Comparison of ENCODE assay signal across 22 cellular contexts in the genomic region with DNA sequence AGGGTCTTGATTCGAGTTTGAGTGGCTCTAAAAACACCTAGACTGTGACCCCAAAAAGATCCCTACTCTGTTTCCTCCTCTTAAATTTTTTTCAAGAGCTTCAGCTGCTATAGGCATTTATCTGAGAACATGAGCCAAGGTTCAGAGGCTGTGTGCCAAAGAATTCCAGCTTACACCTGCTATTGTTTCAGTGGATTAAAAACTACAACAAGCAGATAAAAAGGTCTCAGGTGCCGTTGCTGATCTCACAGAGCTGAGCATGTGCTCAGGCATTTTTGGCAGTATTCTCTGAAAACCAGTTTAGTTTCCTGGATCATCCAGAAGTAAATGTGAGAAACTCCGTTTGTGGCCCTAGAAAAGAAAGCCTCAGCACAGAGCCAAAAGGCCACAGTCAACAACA.
DNase-seq lines count a peak whose midpoint lies in the region; ATAC-seq and TF ChIP-seq lines count a peak whose summit lies in the region.
"Had no signal": no experiment of that assay in that cellular context is flagged by ENCODE, and none has a peak within 500 bp of the region (broad histone marks: within the 10 kb centered on the region; RNA-seq: fewer than 3 reads in every experiment).

No MANE protein-coding gene starts in this region.

- no peaks in the 10 kb centered on the region for H3K27me3 ChIP-seq in WERI-Rb-1 (ENCODE audit: insufficient read depth, low read depth, severe bottlenecking)
- H3K27me3 ChIP-seq in stomach, result no peaks in the 10 kb centered on the region
- H3K27me3 ChIP-seq in spleen (replicated peaks in 1 of 7), result no peaks in the 10 kb centered on the region
- H3K27me3 ChIP-seq: BLaER1 treated with 17β-estradiol and CSF1 and Interleukin-3, amounts not matched to agents 10 nM and 100 nM had no signal

- WGBS in stomach, 5 donors, result 18 to 46% (median 38%) methylated on average over 3 of the region's 3 CpGs
- WGBS in spleen, 5 donors, result 72 to 90% (median 84%) methylated on average over 3 of the region's 3 CpGs

- no peaks in the 10 kb centered on the region for H3K27me3 Mint-ChIP-seq in effector memory CD8-positive, alpha-beta T cell

- TF ChIP-seq POLR2A in stomach (IDR thresholded peaks at IDR 0.05) (no peak), spleen (IDR thresholded peaks at IDR 0.05) (no peak)

- peak overlapping the region; percentile 51 for H3K27ac ChIP-seq in WERI-Rb-1
- peak overlapping the region; percentile 64 to 83 (median 71) for H3K27ac ChIP-seq in stomach
- no peak overlapping the region for H3K27ac ChIP-seq in spleen
- H3K27ac ChIP-seq: BLaER1 treated with 17β-estradiol and CSF1 and Interleukin-3, amounts not matched to agents 10 nM and 100 nM; HL-60 had no signal

- H3K4me1 Mint-ChIP-seq in effector memory CD8-positive, alpha-beta T cell (ENCODE audit: low read depth in 2 of 2), result no peaks in the 10 kb centered on the region

- H3K4me3 ChIP-seq in WERI-Rb-1 (ENCODE audit: low read depth, low read length), result no peak overlapping the region
- H3K4me3 ChIP-seq in stomach, result no peak overlapping the region
- H3K4me3 ChIP-seq in spleen, result no peak overlapping the region
- H3K4me3 ChIP-seq: BLaER1 treated with 17β-estradiol and CSF1 and Interleukin-3, amounts not matched to agents 10 nM and 100 nM had no signal

- TF ChIP-seq CTCF in WERI-Rb-1 (IDR thresholded peaks at IDR 0.05; ENCODE audit: low read depth, low read length), result no peak
- TF ChIP-seq CTCF in stomach (IDR thresholded peaks at IDR 0.05), result no peak
- no peak for TF ChIP-seq CTCF in spleen (IDR thresholded peaks at IDR 0.05 in 8 of 11, conservative IDR thresholded peaks at IDR 0.05 in 3 of 11)

- H3K9me3 ChIP-seq in WERI-Rb-1 (ENCODE audit: severe bottlenecking) (no peaks in the 10 kb centered on the region), stomach (peaks cover 0 to 3% (median 0%) of the 10 kb centered on the region in 4 donors), spleen (peaks cover 0 to 7% (median 0%) of the 10 kb centered on the region in 8 donors)
- H3K9me3 ChIP-seq: SK-N-SH had no signal

- peak; percentile 59 for ATAC-seq in left colon
- ATAC-seq in effector memory CD8-positive, alpha-beta T cell (replicated peaks), result no peak
- ATAC-seq: CD8-positive, alpha-beta T cell had no signal

- no peak for TF ChIP-seq EP300 in stomach (IDR thresholded peaks at IDR 0.05)

- no peak overlapping the region for H3K27ac Mint-ChIP-seq in effector memory CD8-positive, alpha-beta T cell
- H3K27ac Mint-ChIP-seq: CD8-positive, alpha-beta T cell had no signal

- H3K4me1 ChIP-seq in stomach (peaks cover 3 to 45% (median 19%) of the 10 kb centered on the region in 4 donors), spleen (no peaks in the 10 kb centered on the region)
- H3K4me1 ChIP-seq: BLaER1 treated with 17β-estradiol and CSF1 and Interleukin-3, amounts not matched to agents 10 nM and 100 nM had no signal

- H3K36me3 ChIP-seq in WERI-Rb-1 (no peaks in the 10 kb centered on the region), stomach (no peaks in the 10 kb centered on the region), spleen (no peaks in the 10 kb centered on the region)
- H3K36me3 ChIP-seq: BLaER1 treated with 17β-estradiol and CSF1 and Interleukin-3, amounts not matched to agents 10 nM and 100 nM had no signal

- no peaks in the 10 kb centered on the region for H3K36me3 Mint-ChIP-seq in effector memory CD8-positive, alpha-beta T cell (ENCODE audit: insufficient read depth)
- H3K36me3 Mint-ChIP-seq: CD8-positive, alpha-beta T cell had no signal

- intact Hi-C loops in left colon (cut with DNase I, micrococcal nuclease) (no loop called here), stomach (cut with DNase I; ENCODE audit: low total_unique reads) (no loop called here), spleen (cut with DNase I; ENCODE audit: low total_unique reads) (no loop called here)

- DNase-seq in DMS79 treated with DMSO at 0.1 percent for 48 hours (lab: John Stamatoyannopoulos, UW) (peak; percentile 36), WERI-Rb-1 (no peak), left colon (peak; percentile 13 to 30), stomach (peak; percentile 88), spleen (no peak), NCI-H1417 treated with DMSO at 0.1 percent for 48 hours (lab: John Stamatoyannopoulos, UW) (no peak)
- DNase-seq in effector memory CD8-positive, alpha-beta T cell, result no peak
- DNase-seq: Calu3; CD8-positive, alpha-beta T cell; DMS53; H7; IMR-90; Karpas-422; NCI-H146; NCI-H2081 treated with DMSO at 0.1 percent for 48 hours; NCI-H2227 treated with DMSO at 0.1 percent for 48 hours; NCI-H510A treated with DMSO at 0.1 percent for 48 hours; NCI-H774; SHP77 treated with DMSO at 0.1 percent for 48 hours; SK-N-SH had no signal

- no peak overlapping the region for H3K4me3 Mint-ChIP-seq in effector memory CD8-positive, alpha-beta T cell
- H3K4me3 Mint-ChIP-seq: CD8-positive, alpha-beta T cell had no signal

- H3K9me3 Mint-ChIP-seq in effector memory CD8-positive, alpha-beta T cell, result peaks cover 0 to 6% of the 10 kb centered on the region in 2 donors
- H3K9me3 Mint-ChIP-seq: CD8-positive, alpha-beta T cell had no signal

Comparison
In these comparisons a context has a peak if more than half of its experiments do, and no peak if none do; other contexts are left out.
1. DNase-seq: peak in DMS79 treated with DMSO at 0.1 percent for 48 hours (single experiment), left colon (2 of 2) and stomach (single experiment); none in WERI-Rb-1 (single experiment), spleen (single experiment), NCI-H1417 treated with DMSO at 0.1 percent for 48 hours (single experiment) and effector memory CD8-positive, alpha-beta T cell (0 of 3).
2. H3K27ac ChIP-seq: peak in WERI-Rb-1 (single experiment) and stomach (5 of 5); none in spleen (0 of 8).